11 cellular contexts compared by ENCODE assay signal in the genomic region with DNA sequence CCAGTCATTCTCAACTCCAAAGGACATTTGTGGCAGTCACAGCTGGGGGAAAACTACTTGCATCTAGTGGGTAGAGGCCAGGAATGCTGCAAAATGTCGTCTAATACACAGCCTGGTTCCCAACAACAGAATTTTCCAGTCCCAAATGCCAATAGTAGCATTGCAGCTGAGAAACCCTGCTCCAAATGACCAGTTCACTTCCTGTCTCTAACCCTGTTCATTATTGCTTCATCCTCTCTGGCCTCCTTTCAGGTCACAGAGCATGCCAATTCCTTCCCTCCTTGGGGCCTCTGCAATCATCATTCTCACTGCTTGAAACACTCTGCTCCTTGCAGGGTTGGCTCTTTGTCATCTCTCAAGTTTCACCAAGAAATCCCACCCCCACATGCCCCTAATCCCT.
DNase-seq lines count a peak whose midpoint lies in the region; ATAC-seq and TF ChIP-seq lines count a peak whose summit lies in the region.
"Had no signal": no experiment of that assay in that cellular context is flagged by ENCODE, and none has a peak within 500 bp of the region (broad histone marks: within the 10 kb centered on the region; RNA-seq: fewer than 3 reads in every experiment).

No MANE protein-coding gene starts in this region.

- ATAC-seq in GM18870 (IDR thresholded peaks at IDR 0.05; ENCODE audit: unreplicated experiment) (no peak), HG02610 (IDR thresholded peaks at IDR 0.05; ENCODE audit: unreplicated experiment) (no peak), HG02852 (IDR thresholded peaks at IDR 0.05; ENCODE audit: unreplicated experiment) (no peak)
- ATAC-seq: activated T-helper 17 cell treated with anti-CD3 and anti-CD28 coated beads, Interleukin-2, amount 50 U/mL, for 72 hours had no signal

- H3K4me3 ChIP-seq in foreskin fibroblast (ENCODE audit: low read depth in 1 of 2, low read length in 2 of 2) (no peak overlapping the region), retinal pigment epithelial cell (ENCODE audit: low read length) (no peak overlapping the region)

- DNase-seq in ELR (ENCODE audit: low read depth) (peak; percentile 82), RPMI7951 (ENCODE audit: low read depth) (peak; percentile 90), foreskin fibroblast (peak; percentile 90 to 91), retinal pigment epithelial cell (ENCODE audit: low read depth) (peak; percentile 56)
- DNase-seq in activated CD8-positive, alpha-beta memory T cell treated with anti-CD3 and anti-CD28 coated beads, Interleukin-2, amount 50 U/mL, for 4 hours, result no peak
- DNase-seq: DND-41; stimulated activated CD4-positive, alpha-beta T cell treated with anti-CD3 and anti-CD28 coated beads, Interleukin-2, amount 100 ng/mL, for 24 hours had no signal

- TF ChIP-seq CTCF in foreskin fibroblast (IDR thresholded peaks at IDR 0.05; ENCODE audit: low read depth, low read length) (no peak), retinal pigment epithelial cell (conservative IDR thresholded peaks at IDR 0.05; ENCODE audit: low read depth, low read length) (no peak)
